18 cellular contexts compared by ENCODE assay signal in the genomic region with DNA sequence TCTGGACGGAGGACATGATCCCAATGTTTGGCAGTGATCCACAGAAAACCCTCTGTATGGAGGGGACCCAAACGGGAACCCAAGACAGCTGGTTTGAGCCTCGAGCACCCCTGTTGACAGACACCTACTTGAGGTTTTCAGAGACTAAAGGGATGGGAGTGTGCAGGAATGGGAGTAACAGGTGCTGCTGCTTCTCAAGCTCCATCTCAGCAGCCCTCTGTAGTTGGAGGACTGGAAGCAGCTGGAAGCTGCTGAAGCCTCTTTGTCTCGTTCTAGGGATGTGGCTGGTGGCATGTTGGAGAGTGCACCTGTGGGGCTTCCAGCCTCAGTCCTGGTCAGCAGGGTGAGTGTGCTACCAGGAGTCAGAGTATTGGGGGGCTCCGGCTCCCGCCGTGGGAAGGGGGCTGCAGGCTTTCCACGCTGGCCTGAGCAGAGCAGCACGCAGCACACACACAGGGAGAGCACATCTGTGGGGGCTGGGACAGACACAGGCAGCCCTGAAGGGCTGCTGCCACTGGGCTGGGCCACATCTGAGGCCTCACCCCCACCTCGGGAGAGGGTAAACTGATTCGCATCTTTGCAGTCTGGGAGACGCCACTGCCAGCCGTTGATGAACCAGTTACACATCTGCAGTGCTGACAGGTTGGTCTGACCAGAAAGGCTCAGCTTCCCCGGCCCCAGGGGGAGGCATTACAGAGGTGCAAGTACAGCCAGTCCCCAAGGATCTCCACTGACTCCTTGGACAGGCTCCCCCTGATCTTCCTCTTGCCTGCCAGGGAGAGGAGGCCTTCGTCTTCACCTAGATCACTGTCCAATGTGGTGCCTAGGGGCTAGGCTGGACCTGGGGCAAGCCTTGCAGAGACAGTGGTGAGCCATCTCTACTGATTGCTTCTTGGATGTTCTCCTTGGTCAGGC. TPM values are rescaled to one million over a fixed set of nuclear protein-coding genes. Genes with fewer than 3 reads are reported as not detected.
DNase-seq lines count a peak whose midpoint lies in the region; ATAC-seq and TF ChIP-seq lines count a peak whose summit lies in the region.
"Had no signal": no experiment of that assay in that cellular context is flagged by ENCODE, and none has a peak within 500 bp of the region (broad histone marks: within the 10 kb centered on the region; RNA-seq: fewer than 3 reads in every experiment).

No MANE protein-coding gene starts in this region.

- no peak for TF ChIP-seq EP300 in gastroesophageal sphincter (IDR thresholded peaks at IDR 0.05)

- TF ChIP-seq POLR2A in gastroesophageal sphincter (IDR thresholded peaks at IDR 0.05): no peak

- H3K27me3 Mint-ChIP-seq in stimulated activated naive B cell treated with anti-CD40 and anti-IgM and Interleukin-4, amounts not matched to agents 10 μg/mL and 1 μg/mL and 100 μg/mL, for 72 hours: no peaks in the 10 kb centered on the region
- H3K27me3 Mint-ChIP-seq in naive thymus-derived CD8-positive, alpha-beta T cell: no peaks in the 10 kb centered on the region

- POLR2A ChIA-PET in naive thymus-derived CD8-positive, alpha-beta T cell (lab: Charles Lee): no interaction called here

- peaks cover 0 to 4% of the 10 kb centered on the region in 2 donors for H3K36me3 Mint-ChIP-seq in activated naive CD4-positive, alpha-beta T cell treated with anti-CD3 and anti-CD28 coated beads, Interleukin-2, amount 50 U/mL, for 72 hours
- peaks cover 9 to 14% of the 10 kb centered on the region in 2 donors for H3K36me3 Mint-ChIP-seq in stimulated activated naive B cell treated with anti-CD40 and anti-IgM and Interleukin-4, amounts not matched to agents 10 μg/mL and 1 μg/mL and 100 μg/mL, for 72 hours
- peaks cover 0 to 3% (median 0%) of the 10 kb centered on the region in 3 donors for H3K36me3 Mint-ChIP-seq in naive thymus-derived CD8-positive, alpha-beta T cell

- H3K4me1 ChIP-seq in gastroesophageal sphincter (no peaks in the 10 kb centered on the region), trophoblast cell (ENCODE audit: control insufficient read depth in 1 of 2, insufficient read depth in 2 of 2, low read length in 2 of 2) (peaks cover 6 to 7% of the 10 kb centered on the region in 2 experiments)
- H3K4me1 ChIP-seq: Peyer's patch, suprapubic skin had no signal

- no peaks in the 10 kb centered on the region for H3K9me3 Mint-ChIP-seq in activated naive CD4-positive, alpha-beta T cell treated with anti-CD3 and anti-CD28 coated beads, Interleukin-2, amount 50 U/mL, for 72 hours
- H3K9me3 Mint-ChIP-seq in stimulated activated naive B cell treated with anti-CD40 and anti-IgM and Interleukin-4, amounts not matched to agents 10 μg/mL and 1 μg/mL and 100 μg/mL, for 72 hours: peaks cover 0 to 2% of the 10 kb centered on the region in 2 donors
- H3K9me3 Mint-ChIP-seq in naive thymus-derived CD8-positive, alpha-beta T cell: peaks cover 0 to 13% (median 4%) of the 10 kb centered on the region in 9 donors

- WGBS in gastroesophageal sphincter (ENCODE audit: low coverage in 1 of 2), 2 donors: 20% methylated on average over 1 of the region's 15 CpGs; no CpG with 5 or more reads in 1 of the 2 donors
- WGBS in trophoblast cell (ENCODE audit: extremely low coverage, insufficient coverage, insufficient read length): no CpG with 5 or more reads among the region's 15 CpGs

- no peak overlapping the region for H3K4me2 ChIP-seq in trophoblast cell (ENCODE audit: low read length)

- H4K8ac ChIP-seq in trophoblast cell (ENCODE audit: low read depth, low read length): no peak overlapping the region

- H2AFZ ChIP-seq in trophoblast cell (ENCODE audit: insufficient read depth, low read length, poor library complexity): no peak overlapping the region

- H3K23ac ChIP-seq in trophoblast cell (ENCODE audit: low read length): no peak overlapping the region

- H4K12ac ChIP-seq in trophoblast cell (ENCODE audit: low read depth, low read length): no peak overlapping the region

- peak overlapping the region; percentile 32 to 82 for H3K27ac Mint-ChIP-seq in activated naive CD4-positive, alpha-beta T cell treated with anti-CD3 and anti-CD28 coated beads, Interleukin-2, amount 50 U/mL, for 72 hours
- H3K27ac Mint-ChIP-seq in stimulated activated naive B cell treated with anti-CD40 and anti-IgM and Interleukin-4, amounts not matched to agents 10 μg/mL and 1 μg/mL and 100 μg/mL, for 72 hours: peak overlapping the region; percentile 9
- peak overlapping the region in 5 of 10 donors; percentile 56 to 80 (median 77) for H3K27ac Mint-ChIP-seq in naive thymus-derived CD8-positive, alpha-beta T cell

- no peak overlapping the region for H2BK120ac ChIP-seq in trophoblast cell (ENCODE audit: insufficient read depth, low read length, poor library complexity)

- H3K27me3 ChIP-seq in gastroesophageal sphincter (no peaks in the 10 kb centered on the region), trophoblast cell (ENCODE audit: insufficient read depth, low read length) (no peaks in the 10 kb centered on the region)
- H3K27me3 ChIP-seq: dorsolateral prefrontal cortex, esophagus squamous epithelium, Peyer's patch, suprapubic skin had no signal

- H3K36me3 ChIP-seq in gastroesophageal sphincter: no peaks in the 10 kb centered on the region
- H3K36me3 ChIP-seq in trophoblast cell (ENCODE audit: control insufficient read depth in 1 of 2, insufficient read depth in 2 of 2, low read length in 2 of 2): peaks cover 0 to 4% of the 10 kb centered on the region in 2 experiments
- H3K36me3 ChIP-seq: esophagus squamous epithelium, Peyer's patch, suprapubic skin had no signal

- H3K9me3 ChIP-seq in gastroesophageal sphincter (no peaks in the 10 kb centered on the region), trophoblast cell (ENCODE audit: insufficient read depth, low read depth, low read length) (no peaks in the 10 kb centered on the region)
- H3K9me3 ChIP-seq: esophagus squamous epithelium, Peyer's patch, suprapubic skin had no signal

- no peak for TF ChIP-seq CTCF in gastroesophageal sphincter (IDR thresholded peaks at IDR 0.05)

- H3K4me3 ChIP-seq in gastroesophageal sphincter (no peak overlapping the region), trophoblast cell (ENCODE audit: low read depth, low read length) (no peak overlapping the region)
- H3K4me3 ChIP-seq: dorsolateral prefrontal cortex, esophagus squamous epithelium, Peyer's patch, suprapubic skin had no signal

- H3K27ac ChIP-seq in gastroesophageal sphincter (no peak overlapping the region), trophoblast cell (ENCODE audit: low read depth, low read length) (no peak overlapping the region)
- H3K27ac ChIP-seq: esophagus squamous epithelium, Peyer's patch, suprapubic skin, VCaP had no signal

- no peak overlapping the region for H3K14ac ChIP-seq in trophoblast cell (ENCODE audit: low read length)

- H4K91ac ChIP-seq in trophoblast cell (ENCODE audit: low read depth, low read length): no peak overlapping the region

- no peak overlapping the region for H3K18ac ChIP-seq in trophoblast cell (ENCODE audit: low read length)

- H3K9ac ChIP-seq in trophoblast cell (ENCODE audit: low read length): no peak overlapping the region

- H3K4ac ChIP-seq in trophoblast cell (ENCODE audit: low read depth, low read length): no peak overlapping the region

- DNase-seq in activated naive CD4-positive, alpha-beta T cell treated with anti-CD3 and anti-CD28 coated beads, Interleukin-2, amount 50 U/mL, for 72 hours (ENCODE audit: low spot score in 2 of 2): no peak
- DNase-seq in activated naive CD4-positive, alpha-beta T cell (lab: John Stamatoyannopoulos, UW): no peak
- DNase-seq in NCI-H524 (lab: John Stamatoyannopoulos, UW) (peak; percentile 97 to 99), trophoblast cell (no peak)
- no peak for DNase-seq in stimulated activated naive B cell treated with anti-CD40 and anti-IgM and Interleukin-4, amounts not matched to agents 10 μg/mL and 1 μg/mL and 100 μg/mL, for 72 hours
- DNase-seq in naive thymus-derived CD8-positive, alpha-beta T cell: no peak
- DNase-seq: dorsolateral prefrontal cortex, esophagus squamous epithelium, GF-D8, HCEC 1CT, head of caudate nucleus, NCI-H2029 treated with DMSO at 0.1 percent for 48 hours, Peyer's patch, SW 1271 had no signal

- no peak overlapping the region for H2BK12ac ChIP-seq in trophoblast cell (ENCODE audit: low read length)

- no peaks in the 10 kb centered on the region for H3K79me1 ChIP-seq in trophoblast cell (ENCODE audit: low read length)

- peaks cover 0 to 2% of the 10 kb centered on the region in 2 donors for H3K4me1 Mint-ChIP-seq in stimulated activated naive B cell treated with anti-CD40 and anti-IgM and Interleukin-4, amounts not matched to agents 10 μg/mL and 1 μg/mL and 100 μg/mL, for 72 hours
- H3K4me1 Mint-ChIP-seq in naive thymus-derived CD8-positive, alpha-beta T cell: peaks cover 1 to 23% (median 8%) of the 10 kb centered on the region in 4 donors

- H2AK5ac ChIP-seq in trophoblast cell (ENCODE audit: low read length): no peak overlapping the region

- H2BK5ac ChIP-seq in trophoblast cell (ENCODE audit: low read depth, low read length, poor library complexity): no peak overlapping the region

- no peak overlapping the region for H3K4me3 Mint-ChIP-seq in stimulated activated naive B cell treated with anti-CD40 and anti-IgM and Interleukin-4, amounts not matched to agents 10 μg/mL and 1 μg/mL and 100 μg/mL, for 72 hours
- H3K4me3 Mint-ChIP-seq in naive thymus-derived CD8-positive, alpha-beta T cell: no peak overlapping the region

- peak in 1 of 2 donors; percentile 26 for ATAC-seq in activated naive CD4-positive, alpha-beta T cell treated with anti-CD3 and anti-CD28 coated beads, Interleukin-2, amount 50 U/mL, for 72 hours
- ATAC-seq in gastroesophageal sphincter: peak; percentile 22
- peak in 1 of 2 donors; percentile 18 for ATAC-seq in stimulated activated naive B cell treated with anti-CD40 and anti-IgM and Interleukin-4, amounts not matched to agents 10 μg/mL and 1 μg/mL and 100 μg/mL, for 72 hours (replicated peaks)
- ATAC-seq in naive thymus-derived CD8-positive, alpha-beta T cell: no peak
- ATAC-seq in HG03196 (IDR thresholded peaks at IDR 0.05; ENCODE audit: unreplicated experiment): no peak

- H3K79me2 ChIP-seq in trophoblast cell (ENCODE audit: control insufficient read depth, insufficient read depth, low read length, poor library complexity): no peaks in the 10 kb centered on the region

RNA-seq across cellular contexts. Expression of a gene that starts 56.6 kb away (rescaled TPM):
- 10 to 100 TPM; 56.2 to 63.2 TPM for total RNA-seq in activated naive CD4-positive, alpha-beta T cell treated with anti-CD3 and anti-CD28 coated beads, Interleukin-2, amount 50 U/mL, for 72 hours
- total RNA-seq in gastroesophageal sphincter: 10 to 100 TPM; 28.9 to 59.0 (median 47.1) TPM
- total RNA-seq in naive thymus-derived CD8-positive, alpha-beta T cell: 10 to 100 TPM; 59.3 to 62.0 TPM
- polyA plus RNA-seq in naive thymus-derived CD8-positive, alpha-beta T cell: 10 to 100 TPM; 24.6 to 28.0 (median 27.5) TPM
- 26.4 TPM in 2 replicates for polyA plus RNA-seq in trophoblast cell (2013)

Comparison
In these comparisons a context has a peak if more than half of its experiments do, and no peak if none do; other contexts are left out.
1. DNase-seq: peak in NCI-H524 (2 of 2); none in activated naive CD4-positive, alpha-beta T cell treated with anti-CD3 and anti-CD28 coated beads, Interleukin-2, amount 50 U/mL, for 72 hours (0 of 2), activated naive CD4-positive, alpha-beta T cell (0 of 4), stimulated activated naive B cell treated with anti-CD40 and anti-IgM and Interleukin-4, amounts not matched to agents 10 μg/mL and 1 μg/mL and 100 μg/mL, for 72 hours (single experiment), naive thymus-derived CD8-positive, alpha-beta T cell (0 of 10) and trophoblast cell (0 of 2).